ENCODE assay signal across 10 cellular contexts in the genomic region with DNA sequence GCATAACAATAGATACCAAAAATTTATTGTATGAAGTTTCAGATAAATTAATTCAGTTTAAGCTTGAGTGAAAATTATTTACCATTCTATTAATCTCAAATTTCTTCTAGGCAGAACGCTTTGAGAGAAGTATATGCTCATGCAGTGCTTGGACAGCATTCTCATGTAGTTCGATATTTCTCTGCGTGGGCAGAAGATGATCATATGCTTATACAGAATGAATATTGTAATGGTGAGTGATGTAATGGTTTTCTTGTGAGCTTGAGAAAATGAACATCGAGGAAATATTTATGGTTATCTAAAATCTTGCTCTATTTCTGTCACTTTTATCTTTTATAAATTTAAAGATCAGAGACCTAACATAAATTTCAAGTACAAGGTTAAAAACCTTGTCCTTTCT. TPM values are rescaled to one million over a fixed set of nuclear protein-coding genes. Genes with fewer than 3 reads are reported as not detected.
DNase-seq lines count a peak whose midpoint lies in the region; ATAC-seq and TF ChIP-seq lines count a peak whose summit lies in the region.
"Had no signal": no experiment of that assay in that cellular context is flagged by ENCODE, and none has a peak within 500 bp of the region (broad histone marks: within the 10 kb centered on the region; RNA-seq: fewer than 3 reads in every experiment).

No MANE protein-coding gene starts in this region.

- in situ Hi-C loops in astrocyte of the spinal cord (cut with HindIII; ENCODE audit: low sequenced_read_pairs): no loop called here

- peaks cover 38% of the 10 kb centered on the region for H3K4me1 Mint-ChIP-seq in stimulated activated naive CD8-positive, alpha-beta T cell treated with anti-CD3 and anti-CD28 coated beads, Interleukin-15, Interleukin-2, amounts not matched to agents 100 ng/mL and 50 ng/mL, for 24 hours (ENCODE audit: low read depth)

- ATAC-seq in stimulated activated naive CD8-positive, alpha-beta T cell treated with anti-CD3 and anti-CD28 coated beads, Interleukin-15, Interleukin-2, amounts not matched to agents 100 U/mL and 50 U/mL, for 24 hours: no peak
- no peak for ATAC-seq in left lung

- peaks cover 69% of the 10 kb centered on the region for H3K36me3 Mint-ChIP-seq in stimulated activated naive CD8-positive, alpha-beta T cell treated with anti-CD3 and anti-CD28 coated beads, Interleukin-15, Interleukin-2, amounts not matched to agents 100 ng/mL and 50 ng/mL, for 24 hours (ENCODE audit: low read depth)

- no peaks in the 10 kb centered on the region for H3K27me3 Mint-ChIP-seq in stimulated activated naive CD8-positive, alpha-beta T cell treated with anti-CD3 and anti-CD28 coated beads, Interleukin-15, Interleukin-2, amounts not matched to agents 100 ng/mL and 50 ng/mL, for 24 hours

- no peaks in the 10 kb centered on the region for H3K9me3 ChIP-seq in left lung

- H3K27ac ChIP-seq in left lung: peak overlapping the region in 1 of 2 donors; percentile 93

- intact Hi-C loops in left lung (cut with DNase I): no loop called here

- H3K4me3 ChIP-seq in astrocyte of the spinal cord (ENCODE audit: low read depth, low read length): peak overlapping the region; percentile 71
- peak overlapping the region; percentile 1 to 10 for H3K4me3 ChIP-seq in left lung

- no peak for DNase-seq in stimulated activated naive CD8-positive, alpha-beta T cell treated with anti-CD3 and anti-CD28 coated beads, Interleukin-15, Interleukin-2, amounts not matched to agents 100 U/mL and 50 U/mL, for 24 hours
- no peak for DNase-seq in astrocyte of the spinal cord (ENCODE audit: low read depth, low spot score)
- no peak for DNase-seq in left lung
- no peak for DNase-seq in NCI-H345 treated with DMSO at 0.1 percent for 48 hours (lab: John Stamatoyannopoulos, UW; ENCODE audit: unreplicated experiment)
- no peak for DNase-seq in NCI-H748 treated with DMSO at 0.1 percent for 48 hours (lab: John Stamatoyannopoulos, UW)
- DNase-seq in cortex of kidney (lab: John Stamatoyannopoulos, UW): no peak
- DNase-seq in activated CD4-positive, alpha-beta T cell treated with anti-CD3 and anti-CD28 coated beads for 48 hours: no peak
- DNase-seq: H7, NCI-H2029 had no signal

- no peaks in the 10 kb centered on the region for H3K27me3 ChIP-seq in left lung

- peaks cover 0 to 14% of the 10 kb centered on the region in 2 donors for H3K36me3 ChIP-seq in left lung

- peak overlapping the region; percentile 89 for H3K4me3 Mint-ChIP-seq in stimulated activated naive CD8-positive, alpha-beta T cell treated with anti-CD3 and anti-CD28 coated beads, Interleukin-15, Interleukin-2, amounts not matched to agents 100 ng/mL and 50 ng/mL, for 24 hours

- H3K4me1 ChIP-seq in left lung: peaks cover 5 to 25% of the 10 kb centered on the region in 2 donors

- H3K9me3 Mint-ChIP-seq in stimulated activated naive CD8-positive, alpha-beta T cell treated with anti-CD3 and anti-CD28 coated beads, Interleukin-15, Interleukin-2, amounts not matched to agents 100 ng/mL and 50 ng/mL, for 24 hours: no peaks in the 10 kb centered on the region

- H3K27ac Mint-ChIP-seq in stimulated activated naive CD8-positive, alpha-beta T cell treated with anti-CD3 and anti-CD28 coated beads, Interleukin-15, Interleukin-2, amounts not matched to agents 100 ng/mL and 50 ng/mL, for 24 hours: no peak overlapping the region

- TF ChIP-seq CTCF in astrocyte of the spinal cord (IDR thresholded peaks at IDR 0.05; ENCODE audit: low read depth, low read length) (no peak), left lung (IDR thresholded peaks at IDR 0.05) (no peak)

RNA-seq across cellular contexts. Expression of a gene that starts 3.6 kb away (rescaled TPM):
- total RNA-seq in left lung: 10 to 100 TPM; 20.7 to 28.9 TPM
